Comparison of ENCODE assay signal across 8 cellular contexts in the genomic region with DNA sequence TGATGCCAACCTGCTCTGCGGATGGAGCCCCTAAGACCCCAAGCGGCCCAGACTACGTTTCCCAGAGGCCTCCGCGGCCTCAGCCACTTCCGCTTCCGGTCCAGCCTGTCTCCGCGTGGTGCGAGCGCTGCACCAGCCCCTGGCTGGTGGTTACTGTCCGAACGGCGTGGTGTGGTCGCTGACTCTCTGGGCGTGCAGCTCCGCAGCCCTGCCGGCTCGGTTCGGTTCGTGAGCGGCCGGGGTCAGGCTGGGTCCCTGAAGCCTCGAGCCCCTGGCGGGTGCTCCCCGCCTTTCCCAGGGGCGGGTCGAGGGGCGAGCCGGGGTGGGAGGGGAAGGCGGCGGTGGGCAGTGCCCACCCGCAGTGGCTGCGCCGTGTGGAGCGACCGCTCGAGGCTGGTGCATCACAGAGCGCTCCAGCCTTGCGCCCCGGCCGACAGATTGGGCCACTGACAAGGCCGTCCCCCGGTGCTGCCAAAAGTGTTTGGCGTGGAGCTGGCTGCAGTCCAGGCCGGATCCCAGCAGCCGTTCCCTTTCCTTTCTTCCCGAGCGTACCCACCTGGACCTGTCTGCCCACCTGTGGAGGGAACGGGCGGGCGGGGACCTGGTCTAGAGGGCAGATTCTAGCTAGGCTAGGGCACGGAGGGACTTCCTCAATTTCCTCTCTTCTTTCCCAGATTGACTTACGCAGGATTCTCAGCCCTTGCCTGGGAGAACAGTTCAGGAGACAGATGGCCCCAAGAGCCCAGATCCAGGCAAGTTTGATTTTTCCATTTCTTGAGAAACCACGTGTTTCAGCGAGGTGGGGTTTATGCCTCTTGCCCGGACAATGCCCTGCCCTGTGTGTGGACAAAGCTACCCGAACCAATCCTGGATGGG. TPM values are rescaled to one million over a fixed set of nuclear protein-coding genes. Genes with fewer than 3 reads are reported as not detected.
DNase-seq lines count a peak whose midpoint lies in the region; ATAC-seq and TF ChIP-seq lines count a peak whose summit lies in the region.

TSS of gene ZNF485 (plus strand) at position 116 of the 876 bp plus-strand sequence. CDS start at position 729, 613 bp downstream.

- no peak for TF ChIP-seq CTCF in kidney epithelial cell (IDR thresholded peaks at IDR 0.05; ENCODE audit: insufficient read depth, low read length, poor library complexity, severe bottlenecking)

- peak within 1 kb of the TSS; percentile 80 for H3K4me3 ChIP-seq in kidney epithelial cell (ENCODE audit: low read depth, low read length)

- no peaks in the 10 kb centered on the region for H3K27me3 ChIP-seq in kidney epithelial cell (ENCODE audit: control insufficient read depth, insufficient read depth, low read length)

- ATAC-seq in HG02943 (IDR thresholded peaks at IDR 0.05; ENCODE audit: low read depth, unreplicated experiment) = peak; percentile 98

- H3K36me3 ChIP-seq in kidney epithelial cell (ENCODE audit: control insufficient read depth, insufficient read depth, low read length) = no peaks in the 10 kb centered on the region

- DNase-seq in NCI-H2107 treated with DMSO at 0.1 percent for 48 hours (lab: John Stamatoyannopoulos, UW; ENCODE audit: unreplicated experiment) = peak; percentile 1
- no peak for DNase-seq in NCI-H2107 (lab: John Stamatoyannopoulos, UW)
- peak; percentile 26 for DNase-seq in NCI-H2196 (lab: John Stamatoyannopoulos, UW; ENCODE audit: unreplicated experiment)
- peak; percentile 50 for DNase-seq in activated CD4-positive, alpha-beta T cell treated with anti-CD3 and anti-CD28 coated beads for 1 hour
- peak; percentile 83 for DNase-seq in cerebellum (ENCODE audit: low spot score)
- no peak for DNase-seq in kidney epithelial cell (ENCODE audit: low read depth)
- DNase-seq in stimulated activated CD4-positive, alpha-beta T cell treated with anti-CD3 and anti-CD28 coated beads, Interleukin-15, amount 100 ng/mL, for 24 hours = peak; percentile 82

RNA-seq across cellular contexts. Expression of gene ZNF485, which starts in this region (rescaled TPM):
- total RNA-seq in cerebellum (5.9 TPM), kidney epithelial cell (4.0 and 5.4 TPM in 2 replicates)

Comparison
In these comparisons a context has a peak if more than half of its experiments do, and no peak if none do; other contexts are left out.
1. DNase-seq: peak in NCI-H2107 treated with DMSO at 0.1 percent for 48 hours (single experiment), NCI-H2196 (single experiment), activated CD4-positive, alpha-beta T cell treated with anti-CD3 and anti-CD28 coated beads for 1 hour (single experiment), cerebellum (single experiment) and stimulated activated CD4-positive, alpha-beta T cell treated with anti-CD3 and anti-CD28 coated beads, Interleukin-15, amount 100 ng/mL, for 24 hours (single experiment); none in NCI-H2107 (single experiment) and kidney epithelial cell (single experiment).